In genomic region chr19:2336528-2337328, GRCh38 we compare ENCODE assay signal across 16 cellular contexts. TPM values are rescaled to one million over a fixed set of nuclear protein-coding genes. Genes with fewer than 3 reads are reported as not detected.
DNase-seq lines count a peak whose midpoint lies in the region; TF ChIP-seq lines count a peak whose summit lies in the region.
"Had no signal": no experiment of that assay in that cellular context is flagged by ENCODE, and none has a peak within 500 bp of the region (broad histone marks: within the 10 kb centered on the region; RNA-seq: fewer than 3 reads in every experiment).

No MANE protein-coding gene starts in this region.

- H3K4me1 ChIP-seq in Caco-2 (peaks cover 32% of the 10 kb centered on the region), endocrine pancreas (ENCODE audit: control insufficient read depth, insufficient read depth, low read length) (no peaks in the 10 kb centered on the region)

- no TSS peak for BruUV-seq in Caco-2 (replicated peaks; lab: Mats Ljungman, UMichigan)

- H3K9me3 ChIP-seq in Caco-2 (peaks cover 2% of the 10 kb centered on the region; the same call in 1 of the 2 replicates), endocrine pancreas (ENCODE audit: control insufficient read depth, low read length) (no peaks in the 10 kb centered on the region)

- H3K9ac ChIP-seq in endocrine pancreas (ENCODE audit: control insufficient read depth, insufficient read depth, low read length): peak overlapping the region; percentile 34

- H3K4me1 Mint-ChIP-seq in Caco-2 (ENCODE audit: low read depth, unreplicated experiment) (peaks cover 25% of the 10 kb centered on the region), neural crest cell (peaks cover 26% of the 10 kb centered on the region)

- H3K36me3 Mint-ChIP-seq in Caco-2 (ENCODE audit: insufficient read depth, unreplicated experiment) (peaks cover 19% of the 10 kb centered on the region), neural crest cell (ENCODE audit: low read depth) (peaks cover 9% of the 10 kb centered on the region)

- POLR2A ChIA-PET in Caco-2 (lab: Charles Lee): no interaction called here
- POLR2A ChIA-PET in HEK293T (lab: Yijun Ruan, JAX): no interaction called here

- CTCF ChIA-PET in Caco-2 (lab: Charles Lee): no interaction called here
- CTCF ChIA-PET in HEK293T (lab: Yijun Ruan, JAX): no interaction called here

- no peak overlapping the region for H3K4me3 Mint-ChIP-seq in Caco-2 (ENCODE audit: unreplicated experiment)
- peak overlapping the region; percentile 66 for H3K4me3 Mint-ChIP-seq in neural crest cell
- H3K4me3 Mint-ChIP-seq: activated naive CD4-positive, alpha-beta T cell treated with anti-CD3 and anti-CD28 coated beads for 36 hours had no signal

- intact Hi-C loops in Caco-2 (cut with micrococcal nuclease; ENCODE audit: unreplicated experiment): no loop called here

- DNase-seq in Caco-2 (no peak), HEK293T (ENCODE audit: extremely low spot score) (no peak), neural crest cell (ENCODE audit: low read depth, low spot score) (no peak), kidney glomerular epithelial cell (lab: John Stamatoyannopoulos, UW) (no peak), Kasumi-1 (lab: John Stamatoyannopoulos, UW) (no peak)
- DNase-seq in stimulated activated CD8-positive, alpha-beta memory T cell treated with anti-CD3 and anti-CD28 coated beads, Interleukin-4, amount 100 ng/mL, for 48 hours: no peak
- DNase-seq: activated naive CD4-positive, alpha-beta T cell treated with anti-CD3 and anti-CD28 coated beads for 36 hours; AML-193; GOT3; NCI-H1105 treated with DMSO at 0.1 percent for 48 hours had no signal

- no peaks in the 10 kb centered on the region for H3K27me3 ChIP-seq in Caco-2 (replicated peaks; ENCODE audit: control insufficient read depth, insufficient read depth, low read length)
- no peaks in the 10 kb centered on the region for H3K27me3 ChIP-seq in endocrine pancreas (ENCODE audit: control insufficient read depth, insufficient read depth, low read length)

- peak overlapping the region; percentile 85 for H3K27ac Mint-ChIP-seq in Caco-2 (ENCODE audit: unreplicated experiment)
- H3K27ac Mint-ChIP-seq in neural crest cell (ENCODE audit: unreplicated experiment): peak overlapping the region; percentile 53
- H3K27ac Mint-ChIP-seq: activated naive CD4-positive, alpha-beta T cell treated with anti-CD3 and anti-CD28 coated beads for 36 hours had no signal

- H3K4me3 ChIP-seq in Caco-2 (ENCODE audit: low read depth, low read length) (no peak overlapping the region), endocrine pancreas (ENCODE audit: control insufficient read depth, insufficient read depth, low read length) (no peak overlapping the region)
- H3K4me3 ChIP-seq: coronary artery had no signal

- H3K27me3 Mint-ChIP-seq in Caco-2 (ENCODE audit: insufficient read depth, unreplicated experiment) (no peaks in the 10 kb centered on the region), neural crest cell (ENCODE audit: low read depth) (no peaks in the 10 kb centered on the region)

- H3K36me3 ChIP-seq in Caco-2 (ENCODE audit: control insufficient read depth, insufficient read depth, low read length): peaks cover 4% of the 10 kb centered on the region
- peaks cover 8% of the 10 kb centered on the region for H3K36me3 ChIP-seq in endocrine pancreas (ENCODE audit: control insufficient read depth, insufficient read depth, low read length)

- no peaks in the 10 kb centered on the region for H3K9me3 Mint-ChIP-seq in Caco-2 (ENCODE audit: unreplicated experiment)
- H3K9me3 Mint-ChIP-seq in neural crest cell: peaks cover 5% of the 10 kb centered on the region

- TF ChIP-seq CTCF in Caco-2 (IDR thresholded peaks at IDR 0.05; ENCODE audit: insufficient read depth in 1 of 2, low read depth in 1 of 2, low read length in 1 of 2, severe bottlenecking in 1 of 2, unreplicated experiment in 1 of 2) (no peak), neural crest cell (conservative IDR thresholded peaks at IDR 0.05) (no peak)

TF ChIP-seq in HEK293T, 16 proteins besides CTCF, POLR2A, EP300 and RAD21:
- TF ChIP-seq TARDBP (IDR thresholded peaks at IDR 0.05) (peak; percentile 42), FOXK2 (IDR thresholded peaks at IDR 0.05) (no peak)

RNA-seq across cellular contexts. Expression of gene SPPL2B, which starts 8.2 kb away (rescaled TPM):
- 90.6 and 92.3 TPM in 2 replicates for total RNA-seq in Caco-2 (2022)
- total RNA-seq in neural crest cell: 117 and 119 TPM in 2 replicates

RNA-seq across cellular contexts. Expression of gene LSM7, which starts 8.3 kb away (rescaled TPM):
- total RNA-seq in Caco-2 (2022) (141 and 152 TPM in 2 replicates), neural crest cell (191 and 198 TPM in 2 replicates)

RNA-seq across cellular contexts. Expression of gene TMPRSS9, which starts 23.3 kb away (rescaled TPM):
- total RNA-seq in Caco-2 (2022): 0.49 and 0.66 TPM in 2 replicates
- total RNA-seq in neural crest cell: 0.12 TPM in 1 of 2 replicates, not detected in the other
- total RNA-seq: activated naive CD4-positive, alpha-beta T cell treated with anti-CD3 and anti-CD28 coated beads for 36 hours; fibroblast of villous mesenchyme; HT1080; kidney epithelial cell had no signal

RNA-seq across cellular contexts. Expression of gene LINGO3, which starts 28.8 kb away (rescaled TPM):
- total RNA-seq in Caco-2 (2022): 1.3 and 1.4 TPM in 2 replicates
- total RNA-seq in neural crest cell: not detected in 2 replicates
- total RNA-seq: activated naive CD4-positive, alpha-beta T cell treated with anti-CD3 and anti-CD28 coated beads for 36 hours; fibroblast of villous mesenchyme; HT1080; kidney epithelial cell had no signal

RNA-seq across cellular contexts. Expression of gene PEAK3, which starts 54.8 kb away (rescaled TPM):
- total RNA-seq in Caco-2 (2022) (not detected in 2 replicates), neural crest cell (not detected in 2 replicates)
- total RNA-seq: activated naive CD4-positive, alpha-beta T cell treated with anti-CD3 and anti-CD28 coated beads for 36 hours; kidney epithelial cell; occipital lobe had no signal
